Comparison of ENCODE assay signal across 8 cellular contexts in genomic region chr6:159981171-159981571, GRCh38. TPM values are rescaled to one million over a fixed set of nuclear protein-coding genes. Genes with fewer than 3 reads are reported as not detected.
A peak's percentile ranks its signal among the peaks of the same experiment; 100 is the strongest.
DNase-seq lines count a peak whose midpoint lies in the region; ATAC-seq and TF ChIP-seq lines count a peak whose summit lies in the region.

No MANE protein-coding gene starts in this region.

- H3K4me1 ChIP-seq in DND-41 (ENCODE audit: insufficient read depth, low read length) (peaks cover 94% of the 10 kb centered on the region), MM.1S (ENCODE audit: low read length) (peaks cover 62% of the 10 kb centered on the region), colonic mucosa (peaks cover 9% of the 10 kb centered on the region), parathyroid adenoma (peaks cover 27% of the 10 kb centered on the region)

- intact Hi-C loops in colonic mucosa (cut with DNase I): no loop called here

- peak overlapping the region in 1 of 2 experiments; percentile 10; a peak in 1 of 4 replicates for H3K4me3 ChIP-seq in DND-41 (ENCODE audit: low read depth in 1 of 2, low read length in 2 of 2)
- peak overlapping the region; percentile 57 for H3K4me3 ChIP-seq in MM.1S (ENCODE audit: low read length)
- no peak overlapping the region for H3K4me3 ChIP-seq in colonic mucosa
- H3K4me3 ChIP-seq in parathyroid adenoma (ENCODE audit: low read depth, low read length): no peak overlapping the region

- CTCF ChIA-PET in GM10248 (lab: Yijun Ruan, JAX): interaction anchor here (0.7 to 2.0 kb wide), 8 partner anchors 9 to 474 kb away, joined by 3 to 6 read pairs (median 4); no protein-coding TSS in a partner anchor

- H3K4me2 ChIP-seq in DND-41 (ENCODE audit: insufficient read depth, low read length) (peak overlapping the region; percentile 39; the same call in 1 of the 2 replicates), MM.1S (ENCODE audit: low read depth, low read length) (peak overlapping the region; percentile 91), parathyroid adenoma (ENCODE audit: low read length) (peak overlapping the region; percentile 20)

- H3K9me2 ChIP-seq in MM.1S (replicated peaks; ENCODE audit: insufficient read depth, low read length): no peaks in the 10 kb centered on the region

- DNase-seq in DND-41 (no peak), MM.1S (no peak), colonic mucosa (no peak), OCI-M2 (lab: John Stamatoyannopoulos, UW; ENCODE audit: unreplicated experiment) (no peak), GM10248 (ENCODE audit: extremely low spot score) (no peak), KG1 (lab: John Stamatoyannopoulos, UW) (no peak), SK-N-DZ (ENCODE audit: low spot score) (no peak)

- H3K9me3 ChIP-seq in DND-41 (ENCODE audit: insufficient read depth, low read length, severe bottlenecking): no peaks in the 10 kb centered on the region
- no peaks in the 10 kb centered on the region for H3K9me3 ChIP-seq in MM.1S (replicated peaks; ENCODE audit: insufficient read depth, low read length)
- H3K9me3 ChIP-seq in colonic mucosa: no peaks in the 10 kb centered on the region
- H3K9me3 ChIP-seq in parathyroid adenoma (ENCODE audit: control insufficient read depth, low read length): no peaks in the 10 kb centered on the region

- ATAC-seq in DND-41 (ENCODE audit: insufficient read depth, low read depth): no peak

- peaks cover 97% of the 10 kb centered on the region for H3K79me2 ChIP-seq in DND-41 (ENCODE audit: insufficient read depth, low read length)
- H3K79me2 ChIP-seq in MM.1S (ENCODE audit: low read length): peaks cover 96% of the 10 kb centered on the region
- H3K79me2 ChIP-seq in parathyroid adenoma: peaks cover 61% of the 10 kb centered on the region

- POLR2A ChIA-PET in GM10248 (lab: Yijun Ruan, JAX): interaction anchor here (0.7 to 4.9 kb wide), 4 partner anchors 8 to 47 kb away, joined by 3 to 24 read pairs (median 4); partner anchors contain the start of gene IGF2R

- H3K27ac ChIP-seq in DND-41 (ENCODE audit: low read length) (peak overlapping the region; percentile 80), MM.1S (ENCODE audit: low read length) (peak overlapping the region; percentile 100), colonic mucosa (peak overlapping the region; percentile 45), parathyroid adenoma (peak overlapping the region; percentile 73)

- peaks cover 57% of the 10 kb centered on the region for H3F3A ChIP-seq in MM.1S (ENCODE audit: insufficient read depth, low read length)

- H3K9ac ChIP-seq in DND-41 (ENCODE audit: low read depth, low read length): peak overlapping the region; percentile 69
- H3K9ac ChIP-seq in MM.1S (ENCODE audit: low read length): peak overlapping the region; percentile 94
- H3K9ac ChIP-seq in colonic mucosa (ENCODE audit: low read depth in 2 of 2, low read length in 2 of 2): peak overlapping the region in 1 of 2 donors; percentile 14
- H3K9ac ChIP-seq in parathyroid adenoma: no peak overlapping the region

- H2AFZ ChIP-seq in DND-41 (ENCODE audit: low read depth, low read length): no peak overlapping the region
- no peak overlapping the region for H2AFZ ChIP-seq in MM.1S (ENCODE audit: low read length)
- H2AFZ ChIP-seq in parathyroid adenoma: peak overlapping the region; percentile 28

- H3K36me3 ChIP-seq in DND-41 (ENCODE audit: insufficient read depth, low read length) (peaks cover 6% of the 10 kb centered on the region; the same call in 1 of the 2 replicates), MM.1S (replicated peaks; ENCODE audit: insufficient read depth, low read length) (no peaks in the 10 kb centered on the region), colonic mucosa (no peaks in the 10 kb centered on the region), parathyroid adenoma (ENCODE audit: control insufficient read depth, insufficient read depth, low read length) (no peaks in the 10 kb centered on the region)

- TF ChIP-seq CTCF in DND-41 (IDR thresholded peaks at IDR 0.05; ENCODE audit: borderline replicate concordance, extremely low read depth, low read length, poor library complexity, severe bottlenecking) (no peak), MM.1S (IDR thresholded peaks at IDR 0.05; ENCODE audit: low read length) (no peak), colonic mucosa (IDR thresholded peaks at IDR 0.05) (no peak), parathyroid adenoma (IDR thresholded peaks at IDR 0.05) (no peak), GM10248 (IDR thresholded peaks at IDR 0.05; ENCODE audit: control extremely low read depth, extremely low read depth, low read depth, missing control alignments) (no peak)

- H4K20me1 ChIP-seq in DND-41 (ENCODE audit: insufficient read depth, low read length) (peaks cover 67% of the 10 kb centered on the region), MM.1S (ENCODE audit: insufficient read depth, low read length) (no peaks in the 10 kb centered on the region)

- H3K27me3 ChIP-seq in DND-41 (ENCODE audit: insufficient read depth, low read length, poor library complexity) (no peaks in the 10 kb centered on the region), MM.1S (replicated peaks; ENCODE audit: insufficient read depth, low read length) (no peaks in the 10 kb centered on the region), colonic mucosa (no peaks in the 10 kb centered on the region), parathyroid adenoma (ENCODE audit: control insufficient read depth, insufficient read depth, low read length) (no peaks in the 10 kb centered on the region)

RNA-seq across cellular contexts. Expression of gene IGF2R, which starts 12.3 kb away (rescaled TPM):
- 10 to 100 TPM; 73.8 to 84.4 TPM for total RNA-seq in colonic mucosa
- 9.8 and 13.8 TPM in 2 replicates for polyA plus RNA-seq in SK-N-DZ (2014; cell fraction: cytosol; rRNA removed)
- 9.3 and 12.4 TPM in 2 replicates for polyA plus RNA-seq in SK-N-DZ (2014; cell fraction: nucleus; rRNA removed)

Comparison
In these comparisons a context has a peak if more than half of its experiments do, and no peak if none do; other contexts are left out.
1. H3K27ac ChIP-seq: peak in every context shown above with its lines; median percentile 100 in MM.1S; 80 in DND-41; 73 in parathyroid adenoma; 45 in colonic mucosa.
2. H3K4me2 ChIP-seq: peak in every context shown above with its lines; median percentile 91 in MM.1S; 39 in DND-41; 20 in parathyroid adenoma.